Comparison of ENCODE assay signal across 8 cellular contexts in genomic region chr9:129886226-129887174, GRCh38. TPM values are rescaled to one million over a fixed set of nuclear protein-coding genes. Genes with fewer than 3 reads are reported as not detected.
DNase-seq lines count a peak whose midpoint lies in the region; ATAC-seq lines count a peak whose summit lies in the region.

No MANE protein-coding gene starts in this region.

- H3K27me3 ChIP-seq in right cardiac atrium (ENCODE audit: control insufficient read depth, insufficient read depth), result no peaks in the 10 kb centered on the region

- H3K4me3 ChIP-seq in right cardiac atrium (ENCODE audit: low read length), result peak overlapping the region; percentile 40

- H3K27ac ChIP-seq in right cardiac atrium (ENCODE audit: low read length), result peak overlapping the region; percentile 87

- no peaks in the 10 kb centered on the region for H3K9me3 ChIP-seq in right cardiac atrium (ENCODE audit: control insufficient read depth, low read length)

- ATAC-seq in right cardiac atrium, result peak in 1 of 2 donors; percentile 1

- no peaks in the 10 kb centered on the region for H3K4me1 ChIP-seq in right cardiac atrium (ENCODE audit: control insufficient read depth, insufficient read depth, low read length)

- DNase-seq in activated T-cell treated with anti-CD3 and anti-CD28 coated beads for 48 hours (ENCODE audit: low read depth), result peak; percentile 57
- DNase-seq in activated T-cell treated with anti-CD3 and anti-CD28 coated beads for 4 hours, result no peak
- peak; percentile 75 to 77 for DNase-seq in activated T-cell treated with anti-CD3 and anti-CD28 coated beads, Interleukin-2, amount 50 U/mL, for 48 hours
- DNase-seq in right cardiac atrium, result peak in 1 of 3 donors; percentile 61
- peak; percentile 77 for DNase-seq in stimulated activated CD8-positive, alpha-beta memory T cell treated with anti-CD3 and anti-CD28 coated beads, Interleukin-4, amount 100 ng/mL, for 48 hours
- DNase-seq in HuH-7.5 (ENCODE audit: low spot score), result no peak
- no peak for DNase-seq in cerebellar nuclear complex (lab: John Stamatoyannopoulos, UW)
- no peak for DNase-seq in kidney glomerular epithelial cell (lab: John Stamatoyannopoulos, UW)

- intact Hi-C loops in right cardiac atrium (cut with DNase I), result loop anchor here in 3 of 4 donors (5.0 to 10.0 kb wide), 3 partner anchors 156 to 208 kb away; partner anchors contain the start of gene FNBP1 (in 3 of the 3)

- 56% methylated on average over 20 of the region's 20 CpGs for WGBS in right cardiac atrium

RNA-seq across cellular contexts. Expression of gene USP20, which starts 51.2 kb away (rescaled TPM):
- 10 to 100 TPM; 15.3 to 18.4 (median 16.7) TPM for total RNA-seq in right cardiac atrium
- polyA plus RNA-seq in right cardiac atrium, result 12.9 TPM

RNA-seq across cellular contexts. Expression of gene C9orf78, which starts 51.4 kb away (rescaled TPM):
- total RNA-seq in right cardiac atrium, result 10 to 100 TPM; 31.9 to 40.9 (median 33.9) TPM
- 55.9 TPM for polyA plus RNA-seq in right cardiac atrium

Comparison
In these comparisons a context has a peak if more than half of its experiments do, and no peak if none do; other contexts are left out.
1. DNase-seq: peak in activated T-cell treated with anti-CD3 and anti-CD28 coated beads for 48 hours (single experiment), activated T-cell treated with anti-CD3 and anti-CD28 coated beads, Interleukin-2, amount 50 U/mL, for 48 hours (2 of 2) and stimulated activated CD8-positive, alpha-beta memory T cell treated with anti-CD3 and anti-CD28 coated beads, Interleukin-4, amount 100 ng/mL, for 48 hours (single experiment); none in activated T-cell treated with anti-CD3 and anti-CD28 coated beads for 4 hours (single experiment), HuH-7.5 (single experiment), cerebellar nuclear complex (0 of 2) and kidney glomerular epithelial cell (single experiment).